8 cellular contexts compared by ENCODE assay signal in the genomic region with DNA sequence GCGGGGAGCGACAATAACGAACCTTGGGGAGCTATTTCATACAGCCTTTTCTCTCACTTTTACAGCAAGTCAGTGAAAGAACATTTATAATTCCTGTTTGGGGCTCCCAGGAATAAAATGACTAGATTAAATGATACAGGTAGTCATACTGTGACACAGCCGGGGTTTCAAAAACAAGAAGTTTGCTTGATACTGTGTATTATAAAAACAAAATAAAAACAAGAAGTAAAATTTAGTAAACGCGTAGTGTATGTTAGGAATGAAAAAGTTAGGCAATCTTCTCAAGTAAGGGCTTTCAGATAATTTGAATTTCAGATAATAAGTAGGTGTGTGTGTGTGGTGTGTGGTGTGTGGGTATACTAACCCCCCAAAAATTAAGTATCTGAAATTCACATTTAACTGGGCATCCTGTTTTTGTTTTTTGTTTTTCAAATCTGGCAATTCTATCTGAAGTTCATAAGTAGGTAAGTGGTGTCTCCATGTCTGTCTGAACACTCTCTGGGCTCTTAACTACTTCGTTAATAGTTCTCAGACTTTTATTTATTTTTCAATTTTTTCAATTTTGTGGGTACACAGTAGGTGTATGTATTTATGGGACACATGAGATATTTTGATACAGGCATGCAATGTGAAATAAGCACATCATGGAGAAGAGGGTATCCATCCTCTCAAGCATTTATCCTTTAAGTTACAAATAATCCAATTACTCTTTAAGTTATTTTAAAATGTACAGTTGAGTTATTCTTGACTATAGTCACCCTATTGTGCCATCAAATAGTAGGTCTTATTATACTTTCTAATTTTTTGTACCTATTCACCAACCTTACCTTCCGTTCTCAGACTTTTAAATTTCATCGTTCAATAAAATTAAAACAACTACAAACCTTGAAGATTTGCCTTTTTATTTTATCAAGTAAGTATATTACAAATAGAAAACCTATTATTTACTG. TPM values are rescaled to one million over a fixed set of nuclear protein-coding genes. Genes with fewer than 3 reads are reported as not detected.
DNase-seq lines count a peak whose midpoint lies in the region; ATAC-seq and TF ChIP-seq lines count a peak whose summit lies in the region.

No MANE protein-coding gene starts in this region.

- no peaks in the 10 kb centered on the region for H3K9me3 Mint-ChIP-seq in CD4-positive, alpha-beta T cell

- CTCF ChIA-PET in CD4-positive, alpha-beta T cell (lab: Charles Lee): interaction anchor here (0.6 to 1.4 kb wide), 4 partner anchors 10 to 89 kb away, joined by 3 read pairs; partner anchors contain the start of gene GLI1

- peak overlapping the region; percentile 100 for H3K4me3 Mint-ChIP-seq in CD4-positive, alpha-beta T cell

- H3K4me1 Mint-ChIP-seq in CD4-positive, alpha-beta T cell (ENCODE audit: low read depth): peaks cover 51% of the 10 kb centered on the region

- TF ChIP-seq CTCF in CD4-positive, alpha-beta T cell (IDR thresholded peaks at IDR 0.05): no peak

- POLR2A ChIA-PET in CD4-positive, alpha-beta T cell (lab: Charles Lee): interaction anchor here (0.6 to 2.6 kb wide), 12 partner anchors 9 to 197 kb away, joined by 3 to 11 read pairs (median 4); partner anchors contain the start of gene TSPAN31

- peaks cover 13% of the 10 kb centered on the region for H3K36me3 Mint-ChIP-seq in CD4-positive, alpha-beta T cell (ENCODE audit: low read depth)

- H3K36me3 ChIP-seq in NT2/D1 (ENCODE audit: insufficient read depth, insufficient read length, low read length) (peaks cover 18% of the 10 kb centered on the region), endocrine pancreas (ENCODE audit: control insufficient read depth, insufficient read depth, low read length) (no peaks in the 10 kb centered on the region), neuron (ENCODE audit: insufficient read depth, low read length) (peaks cover 9% of the 10 kb centered on the region)

- no peaks in the 10 kb centered on the region for H3K9me3 ChIP-seq in CD4-positive, alpha-beta T cell (ENCODE audit: control insufficient read depth, low read length)
- H3K9me3 ChIP-seq in NT2/D1 (ENCODE audit: insufficient read depth, low read length) (no peaks in the 10 kb centered on the region), endocrine pancreas (ENCODE audit: control insufficient read depth, low read length) (no peaks in the 10 kb centered on the region), neuron (ENCODE audit: low read length) (no peaks in the 10 kb centered on the region)

- H2AFZ ChIP-seq in neuron (ENCODE audit: low read depth, low read length): peak overlapping the region; percentile 76

- H3K4me3 ChIP-seq in NT2/D1 (ENCODE audit: insufficient read length, low read depth): peak overlapping the region; percentile 86
- peak overlapping the region; percentile 63 for H3K4me3 ChIP-seq in endocrine pancreas (ENCODE audit: control insufficient read depth, insufficient read depth, low read length)
- peak overlapping the region; percentile 80 for H3K4me3 ChIP-seq in neuron (ENCODE audit: low read length)

- H3K27me3 Mint-ChIP-seq in CD4-positive, alpha-beta T cell: peaks cover 4% of the 10 kb centered on the region

- DNase-seq in CD4-positive, alpha-beta T cell: no peak
- DNase-seq in NT2/D1 (ENCODE audit: low read depth, low spot score): no peak
- DNase-seq in HUDEP-2 (lab: John Stamatoyannopoulos, UW; ENCODE audit: unreplicated experiment in 76 of 76): no peak
- no peak for DNase-seq in hippocampal formation (lab: John Stamatoyannopoulos, UW)

- peak overlapping the region; percentile 86 for H3K27ac Mint-ChIP-seq in CD4-positive, alpha-beta T cell

- H3K4me1 ChIP-seq in NT2/D1 (ENCODE audit: insufficient read depth, insufficient read length) (peaks cover 12% of the 10 kb centered on the region), endocrine pancreas (ENCODE audit: control insufficient read depth, insufficient read depth, low read length) (peaks cover 7% of the 10 kb centered on the region), neuron (ENCODE audit: insufficient read depth, low read length) (peaks cover 32% of the 10 kb centered on the region)

- H3K9ac ChIP-seq in NT2/D1 (ENCODE audit: insufficient read length, low read depth): no peak overlapping the region
- H3K9ac ChIP-seq in endocrine pancreas (ENCODE audit: control insufficient read depth, insufficient read depth, low read length): no peak overlapping the region

- intact Hi-C loops in CD4-positive, alpha-beta T cell (cut with DNase I, micrococcal nuclease): loop anchor here (1.0 to 5.0 kb wide), 7 partner anchors 25 to 89 kb away; partner anchors contain the start of genes ARHGAP9 (in 1 of the 2), GLI1 (in 1 of the 2), MARS1 (in 1 of the 2) and MBD6 (in 1 of the 2)

- no peak overlapping the region for H3K27ac ChIP-seq in CD4-positive, alpha-beta T cell (ENCODE audit: low read depth, low read length)

- no peak for ATAC-seq in CD4-positive, alpha-beta T cell (ENCODE audit: poor library complexity)
- ATAC-seq in GM18502 (IDR thresholded peaks at IDR 0.05; ENCODE audit: poor library complexity, unreplicated experiment) (no peak), GM18861 (IDR thresholded peaks at IDR 0.05; ENCODE audit: unreplicated experiment) (no peak)

- peaks cover 4% of the 10 kb centered on the region for H3K27me3 ChIP-seq in CD4-positive, alpha-beta T cell (ENCODE audit: control insufficient read depth, insufficient read depth, low read length)
- H3K27me3 ChIP-seq in NT2/D1 (ENCODE audit: insufficient read depth, insufficient read length) (peaks cover 42% of the 10 kb centered on the region), endocrine pancreas (ENCODE audit: control insufficient read depth, insufficient read depth, low read length) (no peaks in the 10 kb centered on the region), neuron (ENCODE audit: insufficient read depth, low read length) (peaks cover 11% of the 10 kb centered on the region)

RNA-seq across cellular contexts. Expression of gene DCTN2, which starts 0.6 kb away (rescaled TPM):
- total RNA-seq in CD4-positive, alpha-beta T cell: 10 to 100 TPM; 39.6 TPM

RNA-seq across cellular contexts. Expression of gene KIF5A, which starts 2.2 kb away (rescaled TPM):
- total RNA-seq in CD4-positive, alpha-beta T cell: under 1 TPM; 0.39 to 0.47 TPM

RNA-seq across cellular contexts. Expression of gene MBD6, which starts 25.0 kb away (rescaled TPM):
- 10 to 100 TPM; 72.4 to 74.7 TPM for total RNA-seq in CD4-positive, alpha-beta T cell

RNA-seq across cellular contexts. Expression of gene DDIT3, which starts 27.3 kb away (rescaled TPM):
- 100 to 1,000 TPM; 145 TPM for total RNA-seq in CD4-positive, alpha-beta T cell

RNA-seq across cellular contexts. Expression of gene PIP4K2C, which starts 43.4 kb away (rescaled TPM):
- total RNA-seq in CD4-positive, alpha-beta T cell: 10 to 100 TPM; 15.1 to 17.3 TPM
